ENCODE assay signal across 23 cellular contexts in the genomic region with DNA sequence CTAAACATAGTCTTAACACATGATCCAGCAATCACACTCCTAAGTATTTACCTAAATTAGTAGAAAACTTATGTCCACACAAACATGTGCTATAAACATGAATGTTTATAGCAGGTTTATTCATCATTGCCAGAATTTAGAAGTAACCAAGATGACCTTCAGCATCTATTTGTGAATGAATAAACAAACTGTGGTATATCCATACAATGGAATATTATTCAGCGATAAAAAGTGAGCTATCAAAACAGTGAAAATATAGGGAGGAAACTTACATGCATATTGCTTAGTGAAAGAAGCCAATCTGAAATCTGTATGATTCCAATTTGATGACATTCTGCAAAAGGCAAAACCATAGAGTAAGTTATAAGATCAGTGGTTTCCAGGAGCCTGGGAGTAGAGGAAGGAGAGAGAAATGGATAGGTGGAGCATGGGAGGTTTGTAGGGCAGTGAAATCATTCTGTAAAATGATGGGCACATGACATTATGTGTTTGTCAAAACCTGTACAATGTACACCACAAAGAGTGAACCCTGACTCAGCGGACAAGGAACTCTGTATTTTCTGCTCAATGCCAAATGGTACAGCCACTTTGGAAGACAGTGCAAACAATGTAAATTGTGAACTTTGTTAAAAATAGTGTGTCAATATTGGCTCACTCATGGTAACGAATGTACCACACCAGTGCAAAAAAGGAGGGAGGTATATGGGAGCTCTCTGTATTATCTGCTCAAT.
"Had no signal": no experiment of that assay in that cellular context is flagged by ENCODE, and none has a peak within 500 bp of the region (broad histone marks: within the 10 kb centered on the region; RNA-seq: fewer than 3 reads in every experiment).

No MANE protein-coding gene starts in this region.

- H3K9me3 Mint-ChIP-seq: activated CD4-positive, alpha-beta T cell treated with anti-CD3 and anti-CD28 coated beads, Interleukin-2, amount 10 ng/mL, durations not matched to agents 7 days and 5 days; T-helper 1 cell treated with Interleukin-12 subunit alpha and Interleukin-12 subunit beta and Interleukin-4 antibody, amounts not matched to agents 30 μg/mL and 1 μg/mL, for 36 hours had no signal

- H3K36me3 ChIP-seq: breast epithelium, transverse colon, uterus had no signal

- H3K9me3 ChIP-seq: breast epithelium, transverse colon, uterus had no signal

- H3K27ac ChIP-seq: transverse colon had no signal

- H3K4me3 Mint-ChIP-seq: activated CD4-positive, alpha-beta T cell treated with anti-CD3 and anti-CD28 coated beads, Interleukin-2, amount 10 ng/mL, durations not matched to agents 7 days and 5 days; activated naive CD4-positive, alpha-beta T cell treated with anti-CD3 and anti-CD28 coated beads, Interleukin-2, amount 10 ng/mL, durations not matched to agents 7 days and 5 days; activated naive CD8-positive, alpha-beta T cell treated with anti-CD3 and anti-CD28 coated beads, Interleukin-2, amount 50 U/mL, for 24 hours; mesothelial cell of epicardium; nephron; T-helper 1 cell treated with Interleukin-12 subunit alpha and Interleukin-12 subunit beta and Interleukin-4 antibody, amounts not matched to agents 30 μg/mL and 1 μg/mL, for 36 hours had no signal

- H3K36me3 Mint-ChIP-seq: activated naive CD4-positive, alpha-beta T cell treated with anti-CD3 and anti-CD28 coated beads, Interleukin-2, amount 10 ng/mL, durations not matched to agents 7 days and 5 days had no signal

- ATAC-seq: activated CD4-positive, CD25-positive, alpha-beta regulatory T cell treated with anti-CD3 and anti-CD28 coated beads, Interleukin-2, amount 50 U/mL, for 24 hours; left cardiac atrium had no signal

- H3K4me1 ChIP-seq: breast epithelium, transverse colon, uterus had no signal

- DNase-seq: activated CD4-positive, alpha-beta T cell treated with anti-CD3 and anti-CD28 coated beads, Interleukin-2, amount 10 ng/mL, durations not matched to agents 7 days and 5 days; activated CD8-positive, alpha-beta memory T cell treated with anti-CD3 and anti-CD28 coated beads, Interleukin-2, amount 50 U/mL, for 4 hours; activated effector memory CD4-positive, alpha-beta T cell treated with Interleukin-2 at 50 U/mL for 16 hours; activated naive CD4-positive, alpha-beta T cell treated with anti-CD3 and anti-CD28 coated beads, Interleukin-2, amount 10 ng/mL, durations not matched to agents 7 days and 5 days; activated naive CD8-positive, alpha-beta T cell treated with anti-CD3 and anti-CD28 coated beads, Interleukin-2, amount 50 U/mL, for 24 hours; activated T-cell treated with anti-CD3 and anti-CD28 coated beads, Interleukin-2, amount 50 U/mL, for 48 hours; anterior cingulate cortex; dermis blood vessel endothelial cell; effector memory CD4-positive, alpha-beta T cell; left cardiac atrium; posterior cingulate gyrus; stimulated activated CD4-positive, alpha-beta T cell treated with anti-CD3 and anti-CD28 coated beads, Interleukin-12 subunit alpha, Interleukin-12 subunit beta, amount 100 ng/mL, for 4 hours; stimulated activated CD4-positive, alpha-beta T cell treated with anti-CD3 and anti-CD28 coated beads, Interleukin-1b, Interleukin-23, amount 100 ng/mL, for 48 hours; stimulated activated CD8-positive, alpha-beta memory T cell treated with anti-CD3 and anti-CD28 coated beads, Interleukin-4, amount 100 ng/mL, for 48 hours; stimulated activated naive CD4-positive, alpha-beta T cell; substantia nigra; transverse colon; uterus had no signal

- H3K4me1 Mint-ChIP-seq: activated naive CD4-positive, alpha-beta T cell treated with anti-CD3 and anti-CD28 coated beads, Interleukin-2, amount 10 ng/mL, durations not matched to agents 7 days and 5 days had no signal

- H3K27ac Mint-ChIP-seq: activated CD4-positive, alpha-beta T cell treated with anti-CD3 and anti-CD28 coated beads, Interleukin-2, amount 10 ng/mL, durations not matched to agents 7 days and 5 days; activated naive CD4-positive, alpha-beta T cell treated with anti-CD3 and anti-CD28 coated beads, Interleukin-2, amount 10 ng/mL, durations not matched to agents 7 days and 5 days; activated naive CD8-positive, alpha-beta T cell treated with anti-CD3 and anti-CD28 coated beads, Interleukin-2, amount 50 U/mL, for 24 hours; mesothelial cell of epicardium; nephron; T-helper 1 cell treated with Interleukin-12 subunit alpha and Interleukin-12 subunit beta and Interleukin-4 antibody, amounts not matched to agents 30 μg/mL and 1 μg/mL, for 36 hours had no signal

- H3K27me3 ChIP-seq: breast epithelium, transverse colon, uterus had no signal

- H3K4me3 ChIP-seq: breast epithelium, transverse colon, uterus had no signal
